Comparison of ENCODE assay signal across 8 cellular contexts in genomic region chrX:103919336-103919682, GRCh38. TPM values are rescaled to one million over a fixed set of nuclear protein-coding genes. Genes with fewer than 3 reads are reported as not detected.
A peak's percentile ranks its signal among the peaks of the same experiment; 100 is the strongest.
DNase-seq lines count a peak whose midpoint lies in the region; ATAC-seq and TF ChIP-seq lines count a peak whose summit lies in the region.

No MANE protein-coding gene starts in this region.

- ATAC-seq in DND-41 (ENCODE audit: insufficient read depth, low read depth): peak; percentile 73
- ATAC-seq in GM19463 (IDR thresholded peaks at IDR 0.05; ENCODE audit: unreplicated experiment): peak; percentile 33
- ATAC-seq in HG03457 (IDR thresholded peaks at IDR 0.05; ENCODE audit: unreplicated experiment): peak; percentile 32
- ATAC-seq in stimulated activated naive B cell treated with anti-CD40 and anti-IgM and Interleukin-4, amounts not matched to agents 10 μg/mL and 1 μg/mL and 100 μg/mL, for 72 hours (replicated peaks): peak; percentile 71 to 76

- no peaks in the 10 kb centered on the region for H3K36me3 ChIP-seq in DND-41 (ENCODE audit: insufficient read depth, low read length)
- H3K36me3 ChIP-seq in mammary epithelial cell (ENCODE audit: insufficient read depth, low read length): no peaks in the 10 kb centered on the region

- H3K27me3 Mint-ChIP-seq in stimulated activated naive B cell treated with anti-CD40 and anti-IgM and Interleukin-4, amounts not matched to agents 10 μg/mL and 1 μg/mL and 100 μg/mL, for 72 hours: peaks cover 0 to 4% of the 10 kb centered on the region in 2 donors

- intact Hi-C loops in mammary epithelial cell (cut with micrococcal nuclease): loop anchor here (1.0 to 2.0 kb wide), 2 partner anchors 22 to 41 kb away; no protein-coding TSS in a partner anchor

- CTCF ChIA-PET in mammary epithelial cell (lab: Charles Lee; ENCODE audit: low non-redundant PET): interaction anchor here (0.6 to 1.0 kb wide), 4 partner anchors 13 to 406 kb away, joined by 3 to 4 read pairs (median 3); no protein-coding TSS in a partner anchor

- peak; percentile 43 for TF ChIP-seq CTCF in DND-41 (IDR thresholded peaks at IDR 0.05; ENCODE audit: borderline replicate concordance, extremely low read depth, low read length, poor library complexity, severe bottlenecking)
- TF ChIP-seq CTCF in mammary epithelial cell (conservative IDR thresholded peaks at IDR 0.05 in 1 of 2, IDR thresholded peaks at IDR 0.05 in 1 of 2; ENCODE audit: extremely low read depth in 1 of 2, insufficient read depth in 1 of 2, low read depth in 1 of 2, low read length in 2 of 2): peak; percentile 28 to 37

- H3K27ac Mint-ChIP-seq in stimulated activated naive B cell treated with anti-CD40 and anti-IgM and Interleukin-4, amounts not matched to agents 10 μg/mL and 1 μg/mL and 100 μg/mL, for 72 hours: peak overlapping the region; percentile 96

- H3K79me2 ChIP-seq in DND-41 (ENCODE audit: insufficient read depth, low read length): peaks cover 39% of the 10 kb centered on the region
- H3K79me2 ChIP-seq in mammary epithelial cell (ENCODE audit: insufficient read depth, low read length): peaks cover 58% of the 10 kb centered on the region

- H3K4me3 ChIP-seq in DND-41 (ENCODE audit: low read depth in 1 of 2, low read length in 2 of 2) (peak overlapping the region; percentile 57 to 81), mammary epithelial cell (replicated peaks in 1 of 3; ENCODE audit: insufficient read depth in 1 of 3, low read depth in 2 of 3, low read length in 3 of 3) (peak overlapping the region; percentile 65 to 69 (median 66))

- peak overlapping the region; percentile 96 to 99 for H3K4me3 Mint-ChIP-seq in stimulated activated naive B cell treated with anti-CD40 and anti-IgM and Interleukin-4, amounts not matched to agents 10 μg/mL and 1 μg/mL and 100 μg/mL, for 72 hours

- peaks cover 31% of the 10 kb centered on the region for H3K4me1 ChIP-seq in DND-41 (ENCODE audit: insufficient read depth, low read length)
- H3K4me1 ChIP-seq in mammary epithelial cell (ENCODE audit: insufficient read depth, low read length): peaks cover 3% of the 10 kb centered on the region

- H3K4me2 ChIP-seq in DND-41 (ENCODE audit: insufficient read depth, low read length): peak overlapping the region; percentile 79
- peak overlapping the region; percentile 75 for H3K4me2 ChIP-seq in mammary epithelial cell (ENCODE audit: insufficient read depth, low read depth, low read length)

- dilution Hi-C loops in mammary epithelial cell (cut with HindIII; ENCODE audit: low sequenced_read_pairs): no loop called here

- H4K20me1 ChIP-seq in DND-41 (ENCODE audit: insufficient read depth, low read length): peaks cover 3% of the 10 kb centered on the region; the same call in 1 of the 2 replicates
- H4K20me1 ChIP-seq in mammary epithelial cell (ENCODE audit: insufficient read depth, low read length): no peaks in the 10 kb centered on the region

- WGBS in mammary epithelial cell (ENCODE audit: low coverage, missing lambda C conversion rate): 41% methylated on average over 9 of the region's 9 CpGs

- H3K9ac ChIP-seq in DND-41 (ENCODE audit: low read depth, low read length): peak overlapping the region; percentile 83
- peak overlapping the region; percentile 67 for H3K9ac ChIP-seq in mammary epithelial cell (ENCODE audit: insufficient read depth, low read length)

- DNase-seq in DND-41 (peak; percentile 57), OCI-M1 (lab: John Stamatoyannopoulos, UW) (peak; percentile 38), mammary epithelial cell (no peak), iris pigment epithelial cell (ENCODE audit: low read depth) (peak; percentile 55), NCI-H187 treated with DMSO at 0.1 percent for 48 hours (lab: John Stamatoyannopoulos, UW) (no peak)
- DNase-seq in stimulated activated naive B cell treated with anti-CD40 and anti-IgM and Interleukin-4, amounts not matched to agents 10 μg/mL and 1 μg/mL and 100 μg/mL, for 72 hours: peak; percentile 7

- H2AFZ ChIP-seq in DND-41 (ENCODE audit: low read depth, low read length): peak overlapping the region; percentile 90
- H2AFZ ChIP-seq in mammary epithelial cell (ENCODE audit: low read depth, low read length): peak overlapping the region; percentile 74

- peaks cover 11% of the 10 kb centered on the region in 2 donors for H3K4me1 Mint-ChIP-seq in stimulated activated naive B cell treated with anti-CD40 and anti-IgM and Interleukin-4, amounts not matched to agents 10 μg/mL and 1 μg/mL and 100 μg/mL, for 72 hours

- peaks cover 0 to 1% of the 10 kb centered on the region in 2 donors for H3K36me3 Mint-ChIP-seq in stimulated activated naive B cell treated with anti-CD40 and anti-IgM and Interleukin-4, amounts not matched to agents 10 μg/mL and 1 μg/mL and 100 μg/mL, for 72 hours

- TSS peak; percentile 46 for BruUV-seq in mammary epithelial cell (replicated peaks; lab: Mats Ljungman, UMichigan)

- peak overlapping the region; percentile 93 for H3K27ac ChIP-seq in DND-41 (ENCODE audit: low read length)
- peak overlapping the region; percentile 54 for H3K27ac ChIP-seq in mammary epithelial cell (ENCODE audit: insufficient read depth, low read depth, low read length)

- no peaks in the 10 kb centered on the region for H3K27me3 ChIP-seq in DND-41 (ENCODE audit: insufficient read depth, low read length, poor library complexity)
- H3K27me3 ChIP-seq in mammary epithelial cell (ENCODE audit: insufficient read depth, low read length): no peaks in the 10 kb centered on the region

- in situ Hi-C loops in mammary epithelial cell (cut with MboI; ENCODE audit: low sequenced_read_pairs in 2 of 2): no loop called here

- H3K9me3 ChIP-seq in DND-41 (ENCODE audit: insufficient read depth, low read length, severe bottlenecking) (no peaks in the 10 kb centered on the region), mammary epithelial cell (replicated peaks; ENCODE audit: insufficient read depth, low read length) (no peaks in the 10 kb centered on the region)

- H3K9me3 Mint-ChIP-seq in stimulated activated naive B cell treated with anti-CD40 and anti-IgM and Interleukin-4, amounts not matched to agents 10 μg/mL and 1 μg/mL and 100 μg/mL, for 72 hours: no peaks in the 10 kb centered on the region

RNA-seq across cellular contexts. Expression of gene TMSB15B, which starts 43.1 kb away (rescaled TPM):
- 10 to 100 TPM; 10.3 to 12.1 TPM for total RNA-seq in mammary epithelial cell
- polyA plus RNA-seq in mammary epithelial cell: 17.1 TPM
- polyA minus RNA-seq in mammary epithelial cell: 0.26 TPM

Comparison
In these comparisons a context has a peak if more than half of its experiments do, and no peak if none do; other contexts are left out.
1. DNase-seq: peak in DND-41 (single experiment), OCI-M1 (single experiment), iris pigment epithelial cell (single experiment) and stimulated activated naive B cell treated with anti-CD40 and anti-IgM and Interleukin-4, amounts not matched to agents 10 μg/mL and 1 μg/mL and 100 μg/mL, for 72 hours (single experiment); none in mammary epithelial cell (single experiment) and NCI-H187 treated with DMSO at 0.1 percent for 48 hours (single experiment).
2. Peak in every context shown above with its lines, with median percentiles within 50 percentile points of each other: ATAC-seq.